In genomic region chr4:88143504-88143903, GRCh38 we compare ENCODE assay signal across 1 cellular context.
TF ChIP-seq lines count a peak whose summit lies in the region.

No MANE protein-coding gene starts in this region.

TF ChIP-seq in GM23338, 12 proteins besides CTCF, POLR2A, EP300 and RAD21 (continued from another document):
- TF ChIP-seq ZNF462 (CRISPR knock-in tag; IDR thresholded peaks at IDR 0.05) (no peak), ETS1 (IDR thresholded peaks at IDR 0.05) (no peak), EZH2 (IDR thresholded peaks at IDR 0.05; ENCODE audit: low read depth, unreplicated experiment) (no peak), JUNB (IDR thresholded peaks at IDR 0.05; ENCODE audit: unreplicated experiment) (no peak), ZNF114 (CRISPR knock-in tag; IDR thresholded peaks at IDR 0.05) (no peak), NANOG (IDR thresholded peaks at IDR 0.05; ENCODE audit: borderline replicate concordance) (no peak), REST (IDR thresholded peaks at IDR 0.05; ENCODE audit: unreplicated experiment) (no peak), CREB1 (CRISPR knock-in tag; IDR thresholded peaks at IDR 0.05; ENCODE audit: low read depth) (no peak), ZNF331 (CRISPR knock-in tag; IDR thresholded peaks at IDR 0.05; ENCODE audit: low read depth) (no peak)
TF ChIP-seq in GM23338: peak in this region for 0.
